ENCODE assay signal across 1 cellular context in genomic region chr2:218298314-218298875, GRCh38.
TF ChIP-seq lines count a peak whose summit lies in the region.

No MANE protein-coding gene starts in this region.

TF ChIP-seq in endothelial cell of umbilical vein, 7 proteins besides CTCF, POLR2A, EP300 and RAD21:
- TF ChIP-seq POLR2AphosphoS5 (IDR thresholded peaks at IDR 0.05; ENCODE audit: insufficient read depth, low read depth, low read length) (no peak), JUN (IDR thresholded peaks at IDR 0.05; ENCODE audit: borderline replicate concordance, insufficient read depth, insufficient read length, low read depth) (no peak), MAX (IDR thresholded peaks at IDR 0.05; ENCODE audit: insufficient read depth, insufficient read length) (no peak), GATA2 (IDR thresholded peaks at IDR 0.05; ENCODE audit: insufficient read depth, insufficient read length, low read depth, low read length) (no peak), FOS (IDR thresholded peaks at IDR 0.05; ENCODE audit: borderline replicate concordance, insufficient read depth, low read length) (no peak), EZH2 (IDR thresholded peaks at IDR 0.05; ENCODE audit: borderline replicate concordance, low read depth, low read length, severe bottlenecking) (no peak), MYC (IDR thresholded peaks at IDR 0.05; ENCODE audit: low read depth, low read length) (no peak)
